ENCODE assay signal across 9 cellular contexts in the genomic region with DNA sequence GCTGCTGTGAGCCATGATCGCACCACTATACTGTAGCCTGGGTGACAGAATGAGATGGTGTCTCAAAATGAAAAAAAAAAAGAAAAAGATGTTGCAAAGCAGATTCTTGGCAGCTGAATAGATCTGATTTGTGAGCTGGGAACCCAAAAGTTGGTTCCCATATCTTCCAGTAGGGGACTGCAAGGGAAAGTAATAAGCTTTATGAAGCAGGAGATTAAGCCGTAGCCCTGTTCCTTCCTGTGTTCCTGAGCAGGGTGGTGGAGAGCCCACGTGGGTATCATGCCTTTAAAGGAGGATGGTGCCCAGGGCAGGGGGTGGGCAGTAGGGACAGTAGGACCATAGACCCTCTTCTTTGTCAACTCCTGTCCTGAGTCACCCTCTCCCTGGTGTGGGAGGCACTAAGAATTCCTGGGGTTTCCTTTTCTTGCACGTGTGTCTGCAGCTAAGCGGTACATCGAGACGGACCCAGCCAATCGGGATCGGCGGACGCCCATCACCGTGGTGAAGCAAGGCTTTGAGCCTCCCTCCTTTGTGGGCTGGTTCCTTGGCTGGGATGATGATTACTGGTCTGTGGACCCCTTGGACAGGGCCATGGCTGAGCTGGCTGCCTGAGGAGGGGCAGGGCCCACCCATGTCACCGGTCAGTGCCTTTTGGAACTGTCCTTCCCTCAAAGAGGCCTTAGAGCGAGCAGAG. TPM values are rescaled to one million over a fixed set of nuclear protein-coding genes. Genes with fewer than 3 reads are reported as not detected.
DNase-seq lines count a peak whose midpoint lies in the region; ATAC-seq, FAIRE-seq and TF ChIP-seq lines count a peak whose summit lies in the region.
"Had no signal": no experiment of that assay in that cellular context is flagged by ENCODE, and none has a peak within 500 bp of the region (broad histone marks: within the 10 kb centered on the region; RNA-seq: fewer than 3 reads in every experiment).

No MANE protein-coding gene starts in this region.

- WGBS in pancreas, 2 donors: 77 to 84% methylated on average over 13 to 14 of the region's 14 CpGs

- FAIRE-seq in pancreas (lab: Jason Lieb, UNC) (no peak), frontal cortex (lab: Jason Lieb, UNC) (no peak)

- no peaks in the 10 kb centered on the region for H3K4me1 ChIP-seq in pancreas

- H3K4me3 ChIP-seq in fibroblast of the aortic adventitia (ENCODE audit: low read depth, low read length) (no peak overlapping the region), pancreas (no peak overlapping the region)

- TF ChIP-seq CTCF in VCaP (conservative IDR thresholded peaks at IDR 0.05): 0 out of 2 replicates have a peak, but pooled peaks have one; percentile 13
- TF ChIP-seq CTCF in fibroblast of the aortic adventitia (IDR thresholded peaks at IDR 0.05; ENCODE audit: insufficient read depth, low read length): peak; percentile 76
- TF ChIP-seq CTCF in pancreas (IDR thresholded peaks at IDR 0.05): no peak

- intact Hi-C loops in pancreas (cut with DNase I): no loop called here
- intact Hi-C loops in left colon (cut with DNase I, micrococcal nuclease): no loop called here

- H3K27me3 ChIP-seq in pancreas: no peaks in the 10 kb centered on the region

- H3K9me3 ChIP-seq in pancreas: no peaks in the 10 kb centered on the region

- H3K27ac ChIP-seq in VCaP (no peak overlapping the region), pancreas (no peak overlapping the region)

- peak in 3 of 4 donors; percentile 24 to 30 (median 24) for ATAC-seq in pancreas
- ATAC-seq in left colon: no peak

- DNase-seq in AG08396 (ENCODE audit: low spot score): peak; percentile 79
- DNase-seq in fibroblast of the aortic adventitia (ENCODE audit: low read depth): peak; percentile 84
- DNase-seq in pancreas: no peak
- DNase-seq in activated CD4-positive, alpha-beta T cell treated with anti-CD3 and anti-CD28 coated beads for 1 hour: no peak
- no peak for DNase-seq in NCI-H748 (lab: John Stamatoyannopoulos, UW; ENCODE audit: unreplicated experiment)
- DNase-seq in frontal cortex (ENCODE audit: low spot score in 2 of 2): no peak
- no peak for DNase-seq in left colon
- DNase-seq: NCI-H1417 treated with DMSO at 0.1 percent for 48 hours had no signal

- H3K36me3 ChIP-seq in pancreas: peaks cover 0 to 10% (median 7%) of the 10 kb centered on the region in 3 donors

RNA-seq across cellular contexts. Expression of a gene that starts 37.9 kb away (rescaled TPM):
- total RNA-seq in fibroblast of the aortic adventitia (ENCODE audit: low replicate concordance): 115 and 128 TPM in 2 replicates
- 10 to 100 TPM; 13.9 to 65.1 (median 33.9) TPM for total RNA-seq in pancreas
- 10 to 100 TPM; 25.4 to 30.9 TPM for polyA plus RNA-seq in pancreas
- 15.1 TPM for total RNA-seq in frontal cortex
- 100 to 1,000 TPM in 1 of 2 donors, 10 to 100 TPM in 1; 94.6 to 115 TPM for total RNA-seq in left colon

Comparison
In these comparisons a context has a peak if more than half of its experiments do, and no peak if none do; other contexts are left out.
1. DNase-seq: peak in AG08396 (single experiment) and fibroblast of the aortic adventitia (single experiment); none in pancreas (0 of 6), activated CD4-positive, alpha-beta T cell treated with anti-CD3 and anti-CD28 coated beads for 1 hour (single experiment), NCI-H748 (single experiment), frontal cortex (0 of 2) and left colon (0 of 2).
2. CTCF ChIP-seq: peak in VCaP (single experiment) and fibroblast of the aortic adventitia (single experiment); none in pancreas (0 of 4).